Comparison of ENCODE assay signal across 1 cellular context in the genomic region with DNA sequence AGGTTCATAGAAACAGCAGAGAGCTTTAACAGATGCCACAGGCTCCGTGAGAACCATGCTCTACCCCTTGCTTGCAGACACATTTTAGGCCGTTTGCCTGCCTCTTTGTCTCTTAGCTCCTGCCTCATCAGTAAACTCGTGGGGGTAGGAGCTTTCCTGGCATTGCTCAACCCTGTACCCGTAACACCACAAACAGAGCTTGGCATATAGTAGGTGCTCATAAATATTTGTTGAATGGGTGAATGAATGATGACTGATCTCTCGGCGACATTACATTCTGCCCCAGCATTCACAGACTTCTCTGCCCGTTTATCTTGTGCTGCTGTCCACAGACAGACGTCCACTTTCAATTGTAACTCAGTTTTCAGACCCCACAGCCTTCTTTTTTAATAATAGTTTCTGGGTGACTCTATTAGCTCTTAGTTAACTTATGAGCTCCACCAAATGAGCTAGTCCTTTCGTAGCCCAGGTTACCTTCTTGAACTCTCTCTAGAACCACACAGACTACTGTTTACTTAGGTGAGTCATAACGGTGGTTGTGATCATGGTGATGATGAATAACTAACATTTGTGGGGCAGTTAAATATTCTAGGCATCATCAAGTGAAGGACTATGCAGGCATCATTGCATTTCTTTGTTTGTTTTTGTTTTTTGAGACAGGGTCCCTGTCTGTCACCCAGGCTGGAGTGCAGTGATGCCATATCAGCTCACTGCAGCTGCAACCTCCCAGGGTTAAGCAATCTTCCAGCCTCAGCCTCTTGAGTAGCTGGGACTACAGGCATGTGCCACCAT.
TF ChIP-seq lines count a peak whose summit lies in the region.

No MANE protein-coding gene starts in this region.

TF ChIP-seq in SK-N-SH treated with all-trans-retinoic acid at 6 μM for 48 hours, 23 proteins besides CTCF, POLR2A, EP300 and RAD21 (continued from another document):
- TF ChIP-seq BACH2 (CRISPR knock-in tag; IDR thresholded peaks at IDR 0.05; ENCODE audit: borderline replicate concordance) (no peak), ZC3H10 (CRISPR knock-in tag; IDR thresholded peaks at IDR 0.05) (no peak)
